9 cellular contexts compared by ENCODE assay signal in genomic region chr16:54282202-54282922, GRCh38. TPM values are rescaled to one million over a fixed set of nuclear protein-coding genes. Genes with fewer than 3 reads are reported as not detected.
DNase-seq lines count a peak whose midpoint lies in the region; TF ChIP-seq lines count a peak whose summit lies in the region.
"Had no signal": no experiment of that assay in that cellular context is flagged by ENCODE, and none has a peak within 500 bp of the region (broad histone marks: within the 10 kb centered on the region; RNA-seq: fewer than 3 reads in every experiment).

No MANE protein-coding gene starts in this region.

- H3K36me3 ChIP-seq in Caco-2 (ENCODE audit: control insufficient read depth, insufficient read depth, low read length) (no peaks in the 10 kb centered on the region), mesodermal cell (ENCODE audit: control insufficient read depth, insufficient read depth, low read length) (no peaks in the 10 kb centered on the region)

- no peaks in the 10 kb centered on the region for H3K27me3 Mint-ChIP-seq in Caco-2 (ENCODE audit: insufficient read depth, unreplicated experiment)

- no peak overlapping the region for H3K27ac Mint-ChIP-seq in Caco-2 (ENCODE audit: unreplicated experiment)

- H3K27me3 ChIP-seq in Caco-2 (replicated peaks; ENCODE audit: control insufficient read depth, insufficient read depth, low read length) = no peaks in the 10 kb centered on the region

- H3K4me1 Mint-ChIP-seq in Caco-2 (ENCODE audit: low read depth, unreplicated experiment) = peaks cover 7% of the 10 kb centered on the region

- DNase-seq in Caco-2 (peak; percentile 35 to 45), Kasumi-1 (lab: John Stamatoyannopoulos, UW) (peak; percentile 56 to 62), dermis blood vessel endothelial cell (peak; percentile 52), HK-2 (ENCODE audit: unreplicated experiment) (no peak), NCI-H526 treated with DMSO at 0.1 percent for 48 hours (lab: John Stamatoyannopoulos, UW) (no peak), AML-193 (lab: John Stamatoyannopoulos, UW) (no peak), NCI-H2107 (lab: John Stamatoyannopoulos, UW) (no peak)

- POLR2A ChIA-PET in Caco-2 (lab: Charles Lee) = interaction anchor here (0.6 kb wide), 1 partner anchor 17 kb away, joined by 3 read pairs; no protein-coding TSS in a partner anchor

- H3K9me3 Mint-ChIP-seq in Caco-2 (ENCODE audit: unreplicated experiment) = no peaks in the 10 kb centered on the region

- WGBS in mesodermal cell (ENCODE audit: insufficient coverage in 2 of 2), 2 experiments = 5 to 7% methylated on average over 14 to 22 of the region's 42 CpGs

- intact Hi-C loops in Caco-2 (cut with micrococcal nuclease; ENCODE audit: unreplicated experiment) = loop anchor here (10.0 kb wide), 4 partner anchors 532 to 972 kb away; no protein-coding TSS in a partner anchor

- CTCF ChIA-PET in Caco-2 (lab: Charles Lee) = interaction anchor here (1.3 kb wide), 1 partner anchor 101 kb away, joined by 5 read pairs; no protein-coding TSS in a partner anchor

- no peak overlapping the region for H3K27ac ChIP-seq in mesodermal cell (ENCODE audit: low read depth, low read length, severe bottlenecking)

- peak; percentile 17 to 37 for TF ChIP-seq CTCF in Caco-2 (IDR thresholded peaks at IDR 0.05; ENCODE audit: insufficient read depth in 1 of 2, low read depth in 1 of 2, low read length in 1 of 2, severe bottlenecking in 1 of 2, unreplicated experiment in 1 of 2)

- H3K4me1 ChIP-seq in Caco-2 (0 out of 2 replicates have a peak, but pooled peaks cover 5% of the 10 kb centered on the region), mesodermal cell (ENCODE audit: control insufficient read depth, insufficient read depth, low read length, poor library complexity, severe bottlenecking) (peaks cover 5% of the 10 kb centered on the region)

- H3K4me3 Mint-ChIP-seq in Caco-2 (ENCODE audit: unreplicated experiment) = no peak overlapping the region

- H3K9me3 ChIP-seq in Caco-2 (no peaks in the 10 kb centered on the region), mesodermal cell (ENCODE audit: control insufficient read depth, low read length) (no peaks in the 10 kb centered on the region)

- no peak overlapping the region for H3K4me3 ChIP-seq in Caco-2 (ENCODE audit: low read depth, low read length)
- H3K4me3 ChIP-seq in mesodermal cell (ENCODE audit: extremely low read depth, insufficient read depth, low read length, poor library complexity, severe bottlenecking) = peak overlapping the region; percentile 16

- H3K36me3 Mint-ChIP-seq in Caco-2 (ENCODE audit: insufficient read depth, unreplicated experiment) = peaks cover 68% of the 10 kb centered on the region

- BruUV-seq in Caco-2 (replicated peaks; lab: Mats Ljungman, UMichigan) = no TSS peak

RNA-seq across cellular contexts. Expression of gene IRX3, which starts 4.2 kb away (rescaled TPM):
- total RNA-seq in Caco-2 (2022) (63.2 and 73.3 TPM in 2 replicates), dermis blood vessel endothelial cell (0.88 and 1.0 TPM in 2 replicates)
- polyA plus RNA-seq in mesodermal cell (2013, experiment 1 of 2) = 7.9 TPM
- 11.8 TPM for polyA plus RNA-seq in mesodermal cell (2013, experiment 2 of 2)
- total RNA-seq: temporal lobe had no signal

Comparison
In these comparisons a context has a peak if more than half of its experiments do, and no peak if none do; other contexts are left out.
1. DNase-seq: peak in Caco-2 (2 of 2), Kasumi-1 (2 of 2) and dermis blood vessel endothelial cell (single experiment); none in HK-2 (single experiment), NCI-H526 treated with DMSO at 0.1 percent for 48 hours (single experiment), AML-193 (0 of 2) and NCI-H2107 (single experiment).
2. RNA of gene IRX3, which starts 4.2 kb away (total RNA-seq): 63.2 to 73.3 TPM in Caco-2; 0.88 to 1.0 TPM in dermis blood vessel endothelial cell; every median in the first group is over 10 times any median in the second.